In the genomic region with DNA sequence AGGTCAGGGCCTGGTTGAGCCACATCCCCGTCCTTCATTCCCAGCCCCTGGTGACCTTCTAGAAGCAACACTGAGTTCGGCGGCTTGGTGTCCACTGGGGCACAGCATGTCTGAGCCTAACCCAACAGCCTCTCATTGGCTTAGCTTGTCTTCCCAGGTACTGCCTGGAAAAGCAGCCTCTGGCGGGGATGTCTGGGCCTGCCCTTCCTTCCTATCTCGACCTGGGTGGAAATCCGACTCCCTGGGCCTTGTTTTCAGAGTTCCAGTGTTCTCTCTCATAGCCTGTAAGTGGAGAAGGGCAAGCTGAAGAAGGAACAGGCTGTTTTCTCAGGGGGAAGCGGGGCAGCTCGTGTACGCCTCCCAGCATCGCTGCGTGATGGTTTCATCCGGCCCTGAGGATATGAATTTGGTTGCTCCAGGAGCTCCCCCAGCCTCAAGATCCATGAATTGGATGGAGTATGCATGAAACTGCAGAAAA, we compare ENCODE assay signal across 10 cellular contexts.
A peak's percentile ranks its signal among the peaks of the same experiment; 100 is the strongest.
DNase-seq lines count a peak whose midpoint lies in the region; ATAC-seq and TF ChIP-seq lines count a peak whose summit lies in the region.
"Had no signal": no experiment of that assay in that cellular context is flagged by ENCODE, and none has a peak within 500 bp of the region (broad histone marks: within the 10 kb centered on the region; RNA-seq: fewer than 3 reads in every experiment).

No MANE protein-coding gene starts in this region.

- peak overlapping the region in 1 of 2 donors; percentile 20 for H3K9ac ChIP-seq in liver (ENCODE audit: low read depth in 1 of 2, low read length in 2 of 2)

- H3K4me1 Mint-ChIP-seq in activated naive CD8-positive, alpha-beta T cell (ENCODE audit: low read depth), result peaks cover 81% of the 10 kb centered on the region
- H3K4me1 Mint-ChIP-seq in activated naive CD8-positive, alpha-beta T cell treated with anti-CD3 and anti-CD28 coated beads, Interleukin-2, amount 50 U/mL, for 24 hours, result peaks cover 96% of the 10 kb centered on the region
- H3K4me1 Mint-ChIP-seq in activated T-helper 1 cell treated with anti-CD3 and anti-CD28 coated beads, Interleukin-12 subunit alpha, Interleukin-12 subunit beta, Interleukin-2, Interleukin-4 antibody, amounts not matched to agents 30 ng/mL and 10 ng/mL and 1 ng/mL, durations not matched to agents 14 hours and 24 hours and 36 hours (ENCODE audit: low read depth), result peaks cover 96% of the 10 kb centered on the region

- no peak for TF ChIP-seq POLR2A in transverse colon (IDR thresholded peaks at IDR 0.05)

- no peaks in the 10 kb centered on the region for H3K36me3 Mint-ChIP-seq in activated naive CD8-positive, alpha-beta T cell
- no peaks in the 10 kb centered on the region for H3K36me3 Mint-ChIP-seq in activated naive CD8-positive, alpha-beta T cell treated with anti-CD3 and anti-CD28 coated beads, Interleukin-2, amount 50 U/mL, for 24 hours (ENCODE audit: low read depth)
- peaks cover 5% of the 10 kb centered on the region for H3K36me3 Mint-ChIP-seq in activated T-helper 1 cell treated with anti-CD3 and anti-CD28 coated beads, Interleukin-12 subunit alpha, Interleukin-12 subunit beta, Interleukin-2, Interleukin-4 antibody, amounts not matched to agents 30 ng/mL and 10 ng/mL and 1 ng/mL, durations not matched to agents 14 hours and 24 hours and 36 hours (ENCODE audit: low read depth)

- in situ Hi-C loops in transverse colon (cut with MboI; ENCODE audit: low pct_ligation_motif_present in 1 of 4, low pct_unique_long_range_greater_than_20kb in 1 of 4, low sequenced_read_pairs in 3 of 4), result loop anchor here (10.0 to 25.0 kb wide), 6 partner anchors 111 to 358 kb away; partner anchors contain the start of gene IRF2BP2 (in 1 of the 4)

- no peak for TF ChIP-seq EP300 in transverse colon (IDR thresholded peaks at IDR 0.05; ENCODE audit: low read depth)

- H3K4me1 ChIP-seq in liver (ENCODE audit: control insufficient read depth in 4 of 4, insufficient read depth in 4 of 4, low read length in 3 of 4) (peaks cover 15 to 55% (median 30%) of the 10 kb centered on the region in 4 donors), transverse colon (peaks cover 51 to 61% (median 56%) of the 10 kb centered on the region in 4 donors)

- no peak for DNase-seq in activated naive CD8-positive, alpha-beta T cell treated with anti-CD3 and anti-CD28 coated beads, Interleukin-2, amount 50 U/mL, for 24 hours
- DNase-seq in activated T-helper 1 cell treated with anti-CD3 and anti-CD28 coated beads, Interleukin-12 subunit alpha, Interleukin-12 subunit beta, Interleukin-2, Interleukin-4 antibody, amounts not matched to agents 30 ng/mL and 10 ng/mL and 1 ng/mL, durations not matched to agents 14 hours and 24 hours and 36 hours (ENCODE audit: low spot score), result no peak
- no peak for DNase-seq in transverse colon
- no peak for DNase-seq in SW 1271 (lab: John Stamatoyannopoulos, UW)
- no peak for DNase-seq in SKM-1 treated with dmso at 0.1 percent for 144 hours (lab: John Stamatoyannopoulos, UW; ENCODE audit: unreplicated experiment)
- DNase-seq: effector CD8-positive, alpha-beta T cell; KG1 had no signal

- TF ChIP-seq RAD21 in liver (IDR thresholded peaks at IDR 0.05), result no peak

- H3K27me3 ChIP-seq in liver (ENCODE audit: control insufficient read depth in 4 of 4, insufficient read depth in 4 of 4, low read length in 3 of 4) (no peaks in the 10 kb centered on the region), transverse colon (no peaks in the 10 kb centered on the region)

- H3K27ac ChIP-seq in liver (ENCODE audit: low read depth in 1 of 2, low read length in 2 of 2), result peak overlapping the region; percentile 92 to 98
- peak overlapping the region; percentile 97 to 99 (median 98) for H3K27ac ChIP-seq in transverse colon

- 83% methylated on average over 12 of the region's 12 CpGs for WGBS in liver
- 93% methylated on average over 12 of the region's 12 CpGs; no CpG with 5 or more reads in 1 of the 2 donors for WGBS in transverse colon (ENCODE audit: low coverage in 1 of 2), 2 donors

- H3K9me3 Mint-ChIP-seq in activated naive CD8-positive, alpha-beta T cell (ENCODE audit: low read depth), result no peaks in the 10 kb centered on the region
- H3K9me3 Mint-ChIP-seq in activated naive CD8-positive, alpha-beta T cell treated with anti-CD3 and anti-CD28 coated beads, Interleukin-2, amount 50 U/mL, for 24 hours, result no peaks in the 10 kb centered on the region
- no peaks in the 10 kb centered on the region for H3K9me3 Mint-ChIP-seq in activated T-helper 1 cell treated with anti-CD3 and anti-CD28 coated beads, Interleukin-12 subunit alpha, Interleukin-12 subunit beta, Interleukin-2, Interleukin-4 antibody, amounts not matched to agents 30 ng/mL and 10 ng/mL and 1 ng/mL, durations not matched to agents 14 hours and 24 hours and 36 hours

- no peaks in the 10 kb centered on the region for H3K27me3 Mint-ChIP-seq in activated naive CD8-positive, alpha-beta T cell
- no peaks in the 10 kb centered on the region for H3K27me3 Mint-ChIP-seq in activated naive CD8-positive, alpha-beta T cell treated with anti-CD3 and anti-CD28 coated beads, Interleukin-2, amount 50 U/mL, for 24 hours
- peaks cover 5% of the 10 kb centered on the region for H3K27me3 Mint-ChIP-seq in activated T-helper 1 cell treated with anti-CD3 and anti-CD28 coated beads, Interleukin-12 subunit alpha, Interleukin-12 subunit beta, Interleukin-2, Interleukin-4 antibody, amounts not matched to agents 30 ng/mL and 10 ng/mL and 1 ng/mL, durations not matched to agents 14 hours and 24 hours and 36 hours (ENCODE audit: insufficient read depth)

- H3K4me3 ChIP-seq in liver (ENCODE audit: low read depth in 1 of 3, low read length in 3 of 3), result no peak overlapping the region
- no peak overlapping the region for H3K4me3 ChIP-seq in transverse colon

- H3K9me3 ChIP-seq in liver (ENCODE audit: control insufficient read depth in 4 of 4, low read length in 3 of 4) (no peaks in the 10 kb centered on the region), transverse colon (no peaks in the 10 kb centered on the region)

- intact Hi-C loops in activated T-helper 1 cell treated with anti-CD3 and anti-CD28 coated beads, Interleukin-12 subunit alpha, Interleukin-12 subunit beta, Interleukin-2, Interleukin-4 antibody, amounts not matched to agents 30 ng/mL and 10 ng/mL and 1 ng/mL, durations not matched to agents 14 hours and 24 hours and 36 hours (cut with micrococcal nuclease), result no loop called here
- intact Hi-C loops in transverse colon (cut with DNase I; ENCODE audit: low total_unique reads), result loop anchor here (10.0 kb wide), 1 partner anchor 232 kb away; no protein-coding TSS in a partner anchor

- no peak for TF ChIP-seq CTCF in liver (IDR thresholded peaks at IDR 0.05; ENCODE audit: low read depth, low read length, missing input control)
- no peak for TF ChIP-seq CTCF in transverse colon (IDR thresholded peaks at IDR 0.05)

- peak overlapping the region; percentile 10 for H3K4me3 Mint-ChIP-seq in activated naive CD8-positive, alpha-beta T cell
- no peak overlapping the region for H3K4me3 Mint-ChIP-seq in activated naive CD8-positive, alpha-beta T cell treated with anti-CD3 and anti-CD28 coated beads, Interleukin-2, amount 50 U/mL, for 24 hours
- H3K4me3 Mint-ChIP-seq in activated T-helper 1 cell treated with anti-CD3 and anti-CD28 coated beads, Interleukin-12 subunit alpha, Interleukin-12 subunit beta, Interleukin-2, Interleukin-4 antibody, amounts not matched to agents 30 ng/mL and 10 ng/mL and 1 ng/mL, durations not matched to agents 14 hours and 24 hours and 36 hours, result no peak overlapping the region

- H3K36me3 ChIP-seq in liver (ENCODE audit: control insufficient read depth in 4 of 4, insufficient read depth in 3 of 4, low read depth in 1 of 4, low read length in 3 of 4) (no peaks in the 10 kb centered on the region), transverse colon (no peaks in the 10 kb centered on the region)

- ATAC-seq in activated naive CD8-positive, alpha-beta T cell treated with anti-CD3 and anti-CD28 coated beads, Interleukin-2, amount 50 U/mL, for 24 hours, result no peak
- no peak for ATAC-seq in HG03025 (IDR thresholded peaks at IDR 0.05; ENCODE audit: low FRiP score, unreplicated experiment)

- H3K27ac Mint-ChIP-seq in activated naive CD8-positive, alpha-beta T cell, result peak overlapping the region; percentile 89
- no peak overlapping the region for H3K27ac Mint-ChIP-seq in activated naive CD8-positive, alpha-beta T cell treated with anti-CD3 and anti-CD28 coated beads, Interleukin-2, amount 50 U/mL, for 24 hours
- peak overlapping the region; percentile 97 for H3K27ac Mint-ChIP-seq in activated T-helper 1 cell treated with anti-CD3 and anti-CD28 coated beads, Interleukin-12 subunit alpha, Interleukin-12 subunit beta, Interleukin-2, Interleukin-4 antibody, amounts not matched to agents 30 ng/mL and 10 ng/mL and 1 ng/mL, durations not matched to agents 14 hours and 24 hours and 36 hours

TF ChIP-seq in liver, 16 proteins besides CTCF, POLR2A, EP300 and RAD21:
- TF ChIP-seq FOXA2 (IDR thresholded peaks at IDR 0.05) (no peak), ATF3 (IDR thresholded peaks at IDR 0.05) (no peak), EGR1 (IDR thresholded peaks at IDR 0.05; ENCODE audit: low read depth in 2 of 2) (no peak), HNF4A (conservative IDR thresholded peaks at IDR 0.05) (no peak), TAF1 (conservative IDR thresholded peaks at IDR 0.05) (no peak), FOXA1 (IDR thresholded peaks at IDR 0.05) (no peak)
